In the genomic region with DNA sequence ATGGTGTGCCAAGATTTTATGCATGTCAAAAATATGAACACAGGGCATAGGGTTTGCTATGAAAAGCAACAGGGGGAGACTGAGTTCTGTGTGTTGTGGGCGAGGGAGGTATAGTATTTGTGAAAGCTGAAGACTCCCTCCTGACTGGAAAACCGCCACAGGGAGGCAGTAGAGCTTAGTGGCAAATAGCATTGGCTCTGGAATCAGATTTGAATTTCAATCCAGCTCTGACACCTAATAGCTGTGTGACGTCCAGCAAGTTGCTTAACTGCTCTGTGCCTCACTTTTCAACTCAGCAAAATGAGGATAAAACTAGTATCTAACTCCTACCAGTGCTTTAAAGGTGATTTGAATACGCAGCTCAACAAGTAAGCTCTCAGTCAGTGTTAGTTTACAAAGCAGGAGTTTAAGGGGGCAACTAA, we compare ENCODE assay signal across 8 cellular contexts. TPM values are rescaled to one million over a fixed set of nuclear protein-coding genes. Genes with fewer than 3 reads are reported as not detected.
A peak's percentile ranks its signal among the peaks of the same experiment; 100 is the strongest.
DNase-seq lines count a peak whose midpoint lies in the region; ATAC-seq and TF ChIP-seq lines count a peak whose summit lies in the region.

No MANE protein-coding gene starts in this region.

- no peak overlapping the region for H3K4me2 ChIP-seq in OCI-LY3 (ENCODE audit: low read length)

- H3K36me3 ChIP-seq in OCI-LY3 (replicated peaks; ENCODE audit: low read depth, low read length) (peaks cover 5% of the 10 kb centered on the region), lower lobe of right lung (no peaks in the 10 kb centered on the region)

- ATAC-seq in lower lobe of right lung (peak; percentile 26 to 51), GM21737 (IDR thresholded peaks at IDR 0.05; ENCODE audit: unreplicated experiment) (no peak), HG02759 (IDR thresholded peaks at IDR 0.05; ENCODE audit: unreplicated experiment) (no peak), GM21528 (IDR thresholded peaks at IDR 0.05; ENCODE audit: low FRiP score, unreplicated experiment) (no peak)

- TF ChIP-seq CTCF in OCI-LY3 (IDR thresholded peaks at IDR 0.05; ENCODE audit: low read depth, low read length), result peak; percentile 50
- peak; percentile 53 for TF ChIP-seq CTCF in lower lobe of right lung (IDR thresholded peaks at IDR 0.05)

- H3K4me3 ChIP-seq in OCI-LY3 (ENCODE audit: low read length) (no peak overlapping the region), lower lobe of right lung (no peak overlapping the region)

- H3K9me3 ChIP-seq in OCI-LY3 (ENCODE audit: insufficient read depth, low read length), result no peaks in the 10 kb centered on the region
- H3K9me3 ChIP-seq in lower lobe of right lung, result no peaks in the 10 kb centered on the region

- H3K4me1 ChIP-seq in OCI-LY3 (ENCODE audit: low read length) (peaks cover 9% of the 10 kb centered on the region), lower lobe of right lung (peaks cover 24% of the 10 kb centered on the region)

- intact Hi-C loops in lower lobe of right lung (cut with DNase I), result no loop called here

- no peak overlapping the region for H3K9ac ChIP-seq in OCI-LY3 (ENCODE audit: low read length)

- no peaks in the 10 kb centered on the region for H4K20me1 ChIP-seq in OCI-LY3 (ENCODE audit: insufficient read depth, low read length)

- no peaks in the 10 kb centered on the region for H3K27me3 ChIP-seq in OCI-LY3 (ENCODE audit: low read depth, low read length)
- H3K27me3 ChIP-seq in lower lobe of right lung (ENCODE audit: low read depth), result no peaks in the 10 kb centered on the region

- H3K79me2 ChIP-seq in OCI-LY3 (ENCODE audit: low read length), result no peaks in the 10 kb centered on the region

- H2AFZ ChIP-seq in OCI-LY3 (ENCODE audit: low read depth, low read length), result no peak overlapping the region

- DNase-seq in DMS 273 (lab: John Stamatoyannopoulos, UW; ENCODE audit: unreplicated experiment) (peak; percentile 69), DMS 273 treated with DMSO at 0.1 percent for 48 hours (lab: John Stamatoyannopoulos, UW) (no peak), lower lobe of right lung (no peak)
- peak; percentile 49 for DNase-seq in activated naive CD4-positive, alpha-beta T cell treated with Interleukin-2 at 50 U/mL for 16 hours

- H3K27ac ChIP-seq in OCI-LY3 (ENCODE audit: low read length), result no peak overlapping the region
- H3K27ac ChIP-seq in lower lobe of right lung, result no peak overlapping the region

RNA-seq across cellular contexts. Expression of a gene that starts 22.0 kb away (rescaled TPM):
- total RNA-seq in lower lobe of right lung, result 23.4 TPM

Comparison
In these comparisons a context has a peak if more than half of its experiments do, and no peak if none do; other contexts are left out.
1. DNase-seq: peak in DMS 273 (single experiment) and activated naive CD4-positive, alpha-beta T cell treated with Interleukin-2 at 50 U/mL for 16 hours (single experiment); none in DMS 273 treated with DMSO at 0.1 percent for 48 hours (single experiment) and lower lobe of right lung (single experiment).
2. ATAC-seq: peak in lower lobe of right lung (2 of 2); none in GM21737 (single experiment), HG02759 (single experiment) and GM21528 (single experiment).